8 cellular contexts compared by ENCODE assay signal in genomic region chr17:50177983-50178834, GRCh38. TPM values are rescaled to one million over a fixed set of nuclear protein-coding genes. Genes with fewer than 3 reads are reported as not detected.
DNase-seq lines count a peak whose midpoint lies in the region; ATAC-seq and TF ChIP-seq lines count a peak whose summit lies in the region.

No MANE protein-coding gene starts in this region.

- H3K27me3 ChIP-seq in HAP-1 (ENCODE audit: low read depth), result no peaks in the 10 kb centered on the region

- peak; percentile 91 for ATAC-seq in mucosa of descending colon
- ATAC-seq in GM21528 (IDR thresholded peaks at IDR 0.05; ENCODE audit: low FRiP score, unreplicated experiment), result no peak

- H3K36me3 ChIP-seq in HAP-1 (replicated peaks) (no peaks in the 10 kb centered on the region), mucosa of descending colon (ENCODE audit: low read depth) (no peaks in the 10 kb centered on the region)

- in situ Hi-C loops in Caki2 (cut with HindIII; ENCODE audit: low pct_unique_long_range_greater_than_20kb, low sequenced_read_pairs), result no loop called here
- in situ Hi-C loops in HAP-1 (cut with MboI; ENCODE audit: low sequenced_read_pairs), result no loop called here

- TF ChIP-seq CTCF in mucosa of descending colon (IDR thresholded peaks at IDR 0.05), result peak; percentile 54

- H3K4me3 ChIP-seq in HAP-1 (no peak overlapping the region), mucosa of descending colon (no peak overlapping the region)

- peaks cover 7% of the 10 kb centered on the region for H3K4me1 ChIP-seq in HAP-1
- H3K4me1 ChIP-seq in mucosa of descending colon (ENCODE audit: low read depth), result peaks cover 5% of the 10 kb centered on the region

- peak; percentile 99 for DNase-seq in Caki2 (ENCODE audit: low read depth)
- peak; percentile 73 to 85 for DNase-seq in HAP-1 (ENCODE audit: low spot score in 2 of 2)
- peak; percentile 55 for DNase-seq in NCI-H446 treated with DMSO at 0.1 percent for 48 hours (lab: John Stamatoyannopoulos, UW)
- DNase-seq in activated CD8-positive, alpha-beta memory T cell treated with anti-CD3 and anti-CD28 coated beads for 24 hours, result peak; percentile 77
- peak; percentile 79 for DNase-seq in epidermal melanocyte (ENCODE audit: insufficient read length, low spot score)
- peak; percentile 77 to 85 (median 84) for DNase-seq in mucosa of descending colon
- peak; percentile 94 for DNase-seq in stromal cell of bone marrow (ENCODE audit: low read depth)

- H3K9me3 ChIP-seq in HAP-1, result no peaks in the 10 kb centered on the region
- H3K9me3 ChIP-seq in mucosa of descending colon, result no peaks in the 10 kb centered on the region

- intact Hi-C loops in mucosa of descending colon (cut with DNase I, micrococcal nuclease), result loop anchor here in 1 of 2 donors (10.0 kb wide), 1 partner anchor 117 kb away; no protein-coding TSS in a partner anchor

RNA-seq across cellular contexts. Expression of gene SGCA, which starts 12.4 kb away (rescaled TPM):
- not detected in 2 replicates for total RNA-seq in Caki2 (2014; rRNA removed; shearing (Covaris generic); ENCODE audit: low replicate concordance)
- total RNA-seq in mucosa of descending colon, result 10 to 100 TPM in 1 of 3 donors, 1 to 10 TPM in 1, under 1 TPM in 1; 0.64 to 30.7 (median 6.8) TPM

RNA-seq across cellular contexts. Expression of gene COL1A1, which starts 23.2 kb away (rescaled TPM):
- 4.6 and 25.0 TPM in 2 replicates for total RNA-seq in Caki2 (2014; rRNA removed; shearing (Covaris generic); ENCODE audit: low replicate concordance)
- 100 to 1,000 TPM in 2 of 3 donors, 10 to 100 TPM in 1; 53.0 to 248 (median 160) TPM for total RNA-seq in mucosa of descending colon

RNA-seq across cellular contexts. Expression of gene PPP1R9B, which starts 27.7 kb away (rescaled TPM):
- total RNA-seq in Caki2 (2014; rRNA removed; shearing (Covaris generic); ENCODE audit: low replicate concordance), result 31.5 and 34.7 TPM in 2 replicates
- 10 to 100 TPM; 27.3 to 47.5 (median 33.1) TPM for total RNA-seq in mucosa of descending colon

RNA-seq across cellular contexts. Expression of gene SAMD14, which starts 48.2 kb away (rescaled TPM):
- 0.07 and 0.26 TPM in 2 replicates for total RNA-seq in Caki2 (2014; rRNA removed; shearing (Covaris generic); ENCODE audit: low replicate concordance)
- 1 to 10 TPM in 2 of 3 donors, under 1 TPM in 1; 0.52 to 2.6 (median 1.2) TPM for total RNA-seq in mucosa of descending colon
